18 cellular contexts compared by ENCODE assay signal in genomic region chr11:111845256-111846028, GRCh38. TPM values are rescaled to one million over a fixed set of nuclear protein-coding genes. Genes with fewer than 3 reads are reported as not detected.
DNase-seq lines count a peak whose midpoint lies in the region; ATAC-seq, FAIRE-seq and TF ChIP-seq lines count a peak whose summit lies in the region.
"Had no signal": no experiment of that assay in that cellular context is flagged by ENCODE, and none has a peak within 500 bp of the region (broad histone marks: within the 10 kb centered on the region; RNA-seq: fewer than 3 reads in every experiment).

No MANE protein-coding gene starts in this region.

- H3K4me1 Mint-ChIP-seq in astrocyte (ENCODE audit: low read depth, unreplicated experiment) = peaks cover 37% of the 10 kb centered on the region
- H3K4me1 Mint-ChIP-seq in activated naive CD4-positive, alpha-beta T cell treated with anti-CD3 and anti-CD28 coated beads, Interleukin-2, amount 10 ng/mL, durations not matched to agents 7 days and 5 days = peaks cover 2% of the 10 kb centered on the region

- no peak overlapping the region for H3K4me3 Mint-ChIP-seq in astrocyte (ENCODE audit: unreplicated experiment)
- no peak overlapping the region for H3K4me3 Mint-ChIP-seq in activated naive CD4-positive, alpha-beta T cell treated with anti-CD3 and anti-CD28 coated beads, Interleukin-2, amount 10 ng/mL, durations not matched to agents 7 days and 5 days
- H3K4me3 Mint-ChIP-seq: activated CD4-positive, alpha-beta T cell treated with anti-CD3 and anti-CD28 coated beads, Interleukin-2, amount 10 ng/mL, durations not matched to agents 7 days and 5 days; activated naive CD8-positive, alpha-beta T cell; effector memory CD8-positive, alpha-beta T cell; natural killer cell had no signal

- peak; percentile 97 for FAIRE-seq in G401.6 (lab: Jason Lieb, UNC)
- FAIRE-seq in astrocyte (lab: Jason Lieb, UNC) = no peak
- FAIRE-seq: HepG2 had no signal

- no peaks in the 10 kb centered on the region for H3K9me3 ChIP-seq in astrocyte (ENCODE audit: insufficient read depth, low read depth, low read length)
- no peaks in the 10 kb centered on the region for H3K9me3 ChIP-seq in neutrophil
- H3K9me3 ChIP-seq: BLaER1 had no signal

- peaks cover 8% of the 10 kb centered on the region for H3K36me3 Mint-ChIP-seq in astrocyte (ENCODE audit: low read depth, unreplicated experiment)
- peaks cover 18% of the 10 kb centered on the region for H3K36me3 Mint-ChIP-seq in activated naive CD4-positive, alpha-beta T cell treated with anti-CD3 and anti-CD28 coated beads, Interleukin-2, amount 10 ng/mL, durations not matched to agents 7 days and 5 days

- H3K4me3 ChIP-seq in astrocyte (ENCODE audit: insufficient read depth, low read depth, low read length) (no peak overlapping the region), neutrophil (ENCODE audit: low read depth in 1 of 2, low read length in 1 of 2) (peak overlapping the region in 1 of 2 experiments; percentile 1)
- H3K4me3 ChIP-seq: BLaER1 had no signal

- H3K27me3 ChIP-seq in astrocyte (ENCODE audit: insufficient read depth, low read length) (no peaks in the 10 kb centered on the region), neutrophil (no peaks in the 10 kb centered on the region)
- H3K27me3 ChIP-seq: BLaER1 had no signal

- H3K27ac ChIP-seq in astrocyte (ENCODE audit: low read depth, low read length) (no peak overlapping the region), neutrophil (peak overlapping the region; percentile 76)
- H3K27ac ChIP-seq: BLaER1 had no signal

- CTCF ChIA-PET in activated naive CD4-positive, alpha-beta T cell treated with anti-CD3 and anti-CD28 coated beads, Interleukin-2, amount 10 ng/mL, durations not matched to agents 7 days and 5 days (lab: Charles Lee) = interaction anchor here (0.9 to 2.1 kb wide), 4 partner anchors 11 to 281 kb away, joined by 3 to 7 read pairs (median 4); no protein-coding TSS in a partner anchor

- peak; percentile 82 to 93 for DNase-seq in NOMO-1 (lab: John Stamatoyannopoulos, UW; ENCODE audit: unreplicated experiment in 2 of 2)
- DNase-seq in astrocyte (ENCODE audit: low read depth) = no peak
- no peak for DNase-seq in NCI-H82 (lab: John Stamatoyannopoulos, UW)
- no peak for DNase-seq in NCI-H1694 treated with DMSO at 0.1 percent for 48 hours (lab: John Stamatoyannopoulos, UW)
- no peak for DNase-seq in activated naive CD4-positive, alpha-beta T cell treated with anti-CD3 and anti-CD28 coated beads, Interleukin-2, amount 10 ng/mL, durations not matched to agents 7 days and 5 days
- DNase-seq: activated CD4-positive, alpha-beta T cell treated with anti-CD3 and anti-CD28 coated beads, Interleukin-2, amount 10 ng/mL, durations not matched to agents 7 days and 5 days; DMS153; effector memory CD8-positive, alpha-beta T cell; natural killer cell; NCI-H1048; NCI-H748 treated with DMSO at 0.1 percent for 48 hours; T1000 had no signal

- no peaks in the 10 kb centered on the region for H4K20me1 ChIP-seq in astrocyte (ENCODE audit: insufficient read depth, low read length)
- H4K20me1 ChIP-seq: BLaER1 had no signal

- TF ChIP-seq CTCF in astrocyte (IDR thresholded peaks at IDR 0.05; ENCODE audit: insufficient read depth, low read depth, low read length) = no peak
- no peak for TF ChIP-seq CTCF in neutrophil (IDR thresholded peaks at IDR 0.05)

- H3K4me1 ChIP-seq in astrocyte (ENCODE audit: insufficient read depth, low read length) (peaks cover 18% of the 10 kb centered on the region), neutrophil (ENCODE audit: control insufficient read depth in 1 of 2, insufficient read depth in 1 of 2, low read depth in 1 of 2, low read length in 1 of 2) (peaks cover 41 to 45% of the 10 kb centered on the region in 2 experiments)
- H3K4me1 ChIP-seq: BLaER1 had no signal

- H2AFZ ChIP-seq in astrocyte (ENCODE audit: low read depth, low read length) = no peak overlapping the region

- peak overlapping the region; percentile 91 for H3K27ac Mint-ChIP-seq in astrocyte (ENCODE audit: unreplicated experiment)
- H3K27ac Mint-ChIP-seq in activated naive CD4-positive, alpha-beta T cell treated with anti-CD3 and anti-CD28 coated beads, Interleukin-2, amount 10 ng/mL, durations not matched to agents 7 days and 5 days = no peak overlapping the region
- H3K27ac Mint-ChIP-seq: activated CD4-positive, alpha-beta T cell treated with anti-CD3 and anti-CD28 coated beads, Interleukin-2, amount 10 ng/mL, durations not matched to agents 7 days and 5 days; activated naive CD8-positive, alpha-beta T cell; natural killer cell had no signal

- no peak for ATAC-seq in GM18502 (IDR thresholded peaks at IDR 0.05; ENCODE audit: poor library complexity, unreplicated experiment)
- ATAC-seq: effector memory CD8-positive, alpha-beta T cell; HepG2; natural killer cell had no signal

- H3K79me2 ChIP-seq in astrocyte (ENCODE audit: insufficient read depth, low read length) = no peaks in the 10 kb centered on the region

- no peaks in the 10 kb centered on the region for H3K27me3 Mint-ChIP-seq in astrocyte (ENCODE audit: low read depth, unreplicated experiment)
- H3K27me3 Mint-ChIP-seq in activated naive CD4-positive, alpha-beta T cell treated with anti-CD3 and anti-CD28 coated beads, Interleukin-2, amount 10 ng/mL, durations not matched to agents 7 days and 5 days = no peaks in the 10 kb centered on the region
- H3K27me3 Mint-ChIP-seq: activated CD4-positive, alpha-beta T cell treated with anti-CD3 and anti-CD28 coated beads, Interleukin-2, amount 10 ng/mL, durations not matched to agents 7 days and 5 days; activated naive CD8-positive, alpha-beta T cell; effector memory CD8-positive, alpha-beta T cell had no signal

- no peak overlapping the region for H3K4me2 ChIP-seq in astrocyte (ENCODE audit: low read length)
- H3K4me2 ChIP-seq: BLaER1 had no signal

- no peak overlapping the region for H3K9ac ChIP-seq in astrocyte (ENCODE audit: low read length)
- H3K9ac ChIP-seq: BLaER1 had no signal

- H3K36me3 ChIP-seq in astrocyte (ENCODE audit: insufficient read depth, low read length) (peaks cover 4% of the 10 kb centered on the region), neutrophil (no peaks in the 10 kb centered on the region)

- H3K9me3 Mint-ChIP-seq in astrocyte (ENCODE audit: unreplicated experiment) = no peaks in the 10 kb centered on the region
- no peaks in the 10 kb centered on the region for H3K9me3 Mint-ChIP-seq in activated naive CD4-positive, alpha-beta T cell treated with anti-CD3 and anti-CD28 coated beads, Interleukin-2, amount 10 ng/mL, durations not matched to agents 7 days and 5 days
- H3K9me3 Mint-ChIP-seq: activated CD4-positive, alpha-beta T cell treated with anti-CD3 and anti-CD28 coated beads, Interleukin-2, amount 10 ng/mL, durations not matched to agents 7 days and 5 days; effector memory CD8-positive, alpha-beta T cell; natural killer cell had no signal

RNA-seq across cellular contexts. Expression of gene ALG9, which starts 25.9 kb away (rescaled TPM):
- 24.9 and 31.1 TPM in 2 replicates for total RNA-seq in astrocyte

RNA-seq across cellular contexts. Expression of gene FDXACB1, which starts 33.5 kb away (rescaled TPM):
- total RNA-seq in astrocyte = 1.7 and 2.6 TPM in 2 replicates

RNA-seq across cellular contexts. Expression of gene CFAP68, which starts 33.9 kb away (rescaled TPM):
- 18.4 and 18.8 TPM in 2 replicates for total RNA-seq in astrocyte

Comparison
In these comparisons a context has a peak if more than half of its experiments do, and no peak if none do; other contexts are left out.
1. DNase-seq: peak in NOMO-1 (2 of 2); none in astrocyte (single experiment), NCI-H82 (single experiment), NCI-H1694 treated with DMSO at 0.1 percent for 48 hours (single experiment) and activated naive CD4-positive, alpha-beta T cell treated with anti-CD3 and anti-CD28 coated beads, Interleukin-2, amount 10 ng/mL, durations not matched to agents 7 days and 5 days (single experiment).